ENCODE assay signal across 22 cellular contexts in the genomic region with DNA sequence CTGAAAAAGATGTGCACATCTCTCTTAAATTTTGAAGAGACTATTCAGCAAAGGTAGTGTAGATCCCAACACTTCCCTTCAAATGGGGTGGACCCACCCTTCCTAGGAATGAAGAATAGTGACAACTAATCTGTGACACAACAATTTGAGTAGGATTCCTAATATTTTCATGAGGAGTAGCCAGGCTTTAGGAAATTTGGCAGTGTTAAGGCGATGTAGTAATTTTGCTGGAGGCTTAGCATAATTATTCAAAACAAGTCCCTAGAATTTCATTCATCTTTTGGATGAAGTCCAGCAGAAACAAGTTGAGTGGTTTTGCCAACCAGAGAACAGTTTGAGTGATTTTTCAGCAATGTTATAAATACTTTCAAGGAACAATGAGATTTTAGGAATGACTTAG. TPM values are rescaled to one million over a fixed set of nuclear protein-coding genes. Genes with fewer than 3 reads are reported as not detected.
DNase-seq lines count a peak whose midpoint lies in the region; ATAC-seq, FAIRE-seq and TF ChIP-seq lines count a peak whose summit lies in the region.
"Had no signal": no experiment of that assay in that cellular context is flagged by ENCODE, and none has a peak within 500 bp of the region (broad histone marks: within the 10 kb centered on the region; RNA-seq: fewer than 3 reads in every experiment).

No MANE protein-coding gene starts in this region.

- no peak overlapping the region for H2AFZ ChIP-seq in keratinocyte (ENCODE audit: control insufficient read depth, low read length)

- H4K20me1 ChIP-seq in keratinocyte (ENCODE audit: control insufficient read depth, extremely low read depth, insufficient read depth, low read length): no peaks in the 10 kb centered on the region
- H4K20me1 ChIP-seq: BLaER1 had no signal

- H3K27ac ChIP-seq in keratinocyte (ENCODE audit: control insufficient read depth, insufficient read depth, low read length): peak overlapping the region; percentile 70
- H3K27ac ChIP-seq: BLaER1, heart right ventricle, HL-60 had no signal

- H3K9ac ChIP-seq in keratinocyte (ENCODE audit: control insufficient read depth, extremely low read depth, insufficient read depth, low read length): no peak overlapping the region
- H3K9ac ChIP-seq: BLaER1 had no signal

- no peaks in the 10 kb centered on the region for H3K36me3 ChIP-seq in keratinocyte (ENCODE audit: control insufficient read depth in 2 of 2, extremely low read depth in 1 of 2, insufficient read depth in 2 of 2, low read length in 2 of 2)
- H3K36me3 ChIP-seq: BLaER1, esophagus squamous epithelium, heart right ventricle had no signal

- dilution Hi-C loops in keratinocyte (cut with MboI; ENCODE audit: extremely low pct_ligation_motif_present, low sequenced_read_pairs): no loop called here

- peak overlapping the region; percentile 45 for H3K4me2 ChIP-seq in keratinocyte (ENCODE audit: control insufficient read depth, extremely low read depth, insufficient read depth, low read depth, low read length)
- H3K4me2 ChIP-seq: BLaER1 had no signal

- peak; percentile 75 for FAIRE-seq in keratinocyte (lab: Jason Lieb, UNC)

- TF ChIP-seq CTCF in epithelial cell of esophagus (IDR thresholded peaks at IDR 0.05; ENCODE audit: insufficient read depth, low read depth, low read length, missing control alignments) (no peak), keratinocyte (optimal IDR thresholded peaks at IDR 0.05 in 1 of 3, IDR thresholded peaks at IDR 0.05 in 1 of 3, conservative IDR thresholded peaks at IDR 0.05 in 1 of 3; ENCODE audit: extremely low read depth in 1 of 3, insufficient read depth in 2 of 3, low read length in 3 of 3) (no peak)

- DNase-seq in COR-L47 (lab: John Stamatoyannopoulos, UW) (peak; percentile 2), NCI-H1048 (lab: John Stamatoyannopoulos, UW) (peak; percentile 0), epithelial cell of esophagus (ENCODE audit: low read depth) (peak; percentile 84), keratinocyte (ENCODE audit: low read depth, low spot score) (peak; percentile 48), iPS-NIHi7 (ENCODE audit: extremely low spot score) (no peak), NCI-H2081 (lab: John Stamatoyannopoulos, UW) (no peak), Kasumi-1 (lab: John Stamatoyannopoulos, UW) (no peak)
- DNase-seq: ACHN; activated CD4-positive, alpha-beta T cell treated with anti-CD3 and anti-CD28 coated beads for 1 hour; activated gamma-delta T cell; activated T-cell treated with anti-CD3 and anti-CD28 coated beads, Interleukin-2, amount 50 U/mL, for 1 hour; effector memory CD4-positive, alpha-beta T cell; esophagus squamous epithelium; HCEC 1CT; heart right ventricle; mesenchymal stem cell; NCI-H1092 treated with DMSO at 0.1 percent for 48 hours; NCI-H2029 treated with DMSO at 0.1 percent for 48 hours; T-cell had no signal

- H3K4me3 ChIP-seq in epithelial cell of esophagus (ENCODE audit: low read length): no peak overlapping the region
- no peak overlapping the region for H3K4me3 ChIP-seq in keratinocyte (ENCODE audit: control insufficient read depth in 2 of 3, extremely low read depth in 1 of 3, insufficient read depth in 2 of 3, low read depth in 1 of 3, low read length in 3 of 3)
- H3K4me3 ChIP-seq: BLaER1, esophagus squamous epithelium, heart right ventricle had no signal

- H3K9me1 ChIP-seq in keratinocyte (ENCODE audit: control insufficient read depth, extremely low read depth, insufficient read depth, low read length): no peaks in the 10 kb centered on the region

- ATAC-seq in GM19463 (IDR thresholded peaks at IDR 0.05; ENCODE audit: unreplicated experiment): no peak
- ATAC-seq: heart right ventricle, T-cell had no signal

- H3K4me1 ChIP-seq in keratinocyte (ENCODE audit: control insufficient read depth, extremely low read depth, insufficient read depth, low read length): peaks cover 21% of the 10 kb centered on the region
- H3K4me1 ChIP-seq: BLaER1, heart right ventricle had no signal

- no peaks in the 10 kb centered on the region for H3K9me3 ChIP-seq in keratinocyte (ENCODE audit: control insufficient read depth, low read depth, low read length)
- H3K9me3 ChIP-seq: esophagus squamous epithelium had no signal

- H3K27me3 ChIP-seq in keratinocyte (ENCODE audit: control insufficient read depth, extremely low read depth, insufficient read depth, low read length): no peaks in the 10 kb centered on the region
- H3K27me3 ChIP-seq: BLaER1, esophagus squamous epithelium, heart right ventricle had no signal

- H3K79me2 ChIP-seq in keratinocyte (ENCODE audit: control insufficient read depth, insufficient read depth, low read length): no peaks in the 10 kb centered on the region

RNA-seq across cellular contexts. Expression of a gene that starts 52.4 kb away (rescaled TPM):
- 2.9 to 6.1 TPM (median 4.8 TPM) in 3 replicates for polyA plus RNA-seq in keratinocyte
- polyA plus RNA-seq in keratinocyte (2011; ENCODE audit: low read depth): 78.5 TPM
- polyA plus RNA-seq in keratinocyte (2011; cell fraction: cytosol; rRNA removed): 1.9 and 3.4 TPM in 2 replicates
- polyA plus RNA-seq in keratinocyte (2011; cell fraction: nucleus; rRNA removed): 5.4 and 8.2 TPM in 2 replicates
- polyA plus RNA-seq in keratinocyte (2012; ENCODE audit: low replicate concordance): 7.6 and 73.6 TPM in 2 replicates
- polyA minus RNA-seq in keratinocyte: 1.5 to 5.1 TPM (median 3.5 TPM) in 3 replicates
- 4.0 TPM for polyA minus RNA-seq in keratinocyte (2011; cell fraction: cytosol; rRNA and poly(A)+ RNA removed)
- polyA minus RNA-seq in keratinocyte (2011; cell fraction: nucleus; rRNA and poly(A)+ RNA removed): 6.9 and 9.5 TPM in 2 replicates

Comparison
In these comparisons a context has a peak if more than half of its experiments do, and no peak if none do; other contexts are left out.
1. DNase-seq: peak in COR-L47 (single experiment), NCI-H1048 (single experiment), epithelial cell of esophagus (single experiment) and keratinocyte (single experiment); none in iPS-NIHi7 (single experiment), NCI-H2081 (0 of 2) and Kasumi-1 (0 of 2).